15 cellular contexts compared by ENCODE assay signal in the genomic region with DNA sequence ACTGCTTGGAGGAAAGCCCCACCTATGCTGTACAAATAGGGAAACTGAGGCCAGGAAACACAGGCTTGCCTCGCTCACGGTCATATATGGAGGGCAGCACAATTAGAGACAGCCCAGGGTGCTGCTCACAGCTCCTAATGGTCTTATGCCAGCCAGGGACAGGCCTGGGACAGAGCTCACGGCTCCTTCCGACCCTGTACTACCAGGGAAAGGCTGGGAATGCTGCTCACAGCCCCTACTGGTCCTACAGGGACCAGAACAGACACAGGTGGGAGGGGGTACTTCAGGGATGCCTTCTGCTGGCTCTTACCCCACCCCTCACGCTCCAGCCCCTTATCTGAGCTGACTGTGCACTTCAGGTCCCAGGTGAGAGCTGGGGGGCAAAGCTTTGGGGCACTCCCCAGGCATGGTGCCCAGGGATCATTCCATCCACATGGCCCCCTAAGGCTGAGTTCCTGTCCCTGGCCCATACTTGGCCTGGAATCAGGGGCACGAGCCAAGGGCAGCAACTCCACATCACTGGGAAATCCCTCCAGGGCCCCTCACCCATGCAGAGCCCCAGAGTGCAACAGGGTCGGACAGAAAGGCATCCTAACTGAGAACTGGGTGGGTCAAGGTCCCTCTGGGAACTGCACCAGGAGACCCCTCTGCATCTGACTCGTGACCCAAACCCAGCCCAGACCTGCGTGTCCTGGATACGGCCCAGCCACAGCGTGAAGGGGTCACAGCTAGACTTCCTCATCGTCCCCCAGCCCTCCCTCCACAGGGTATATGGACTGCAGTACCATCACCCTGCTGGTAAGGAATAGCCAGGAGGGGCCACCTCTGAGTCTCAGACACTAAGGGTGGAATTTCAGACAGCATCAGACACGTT. TPM values are rescaled to one million over a fixed set of nuclear protein-coding genes. Genes with fewer than 3 reads are reported as not detected.
DNase-seq lines count a peak whose midpoint lies in the region; ATAC-seq and TF ChIP-seq lines count a peak whose summit lies in the region.
"Had no signal": no experiment of that assay in that cellular context is flagged by ENCODE, and none has a peak within 500 bp of the region (broad histone marks: within the 10 kb centered on the region; RNA-seq: fewer than 3 reads in every experiment).

No MANE protein-coding gene starts in this region.

- H2AK5ac ChIP-seq in neuronal stem cell (ENCODE audit: low read depth, low read length): peak overlapping the region; percentile 53

- H3K36me3 ChIP-seq in GM23338 (ENCODE audit: insufficient read depth) (no peaks in the 10 kb centered on the region), SK-N-SH (replicated peaks in 1 of 2; ENCODE audit: control insufficient read depth in 1 of 2, insufficient read depth in 2 of 2, low read length in 1 of 2) (peaks cover 3 to 26% of the 10 kb centered on the region in 2 experiments), endodermal cell (ENCODE audit: control insufficient read depth, insufficient read depth, low read length) (peaks cover 14% of the 10 kb centered on the region), neuronal stem cell (replicated peaks in 1 of 2; ENCODE audit: control insufficient read depth in 2 of 2, insufficient read depth in 2 of 2, low read length in 2 of 2) (peaks cover 22 to 32% of the 10 kb centered on the region in 2 donors)
- H3K36me3 ChIP-seq: BE2C, neutrophil had no signal

- no peak overlapping the region for H4K91ac ChIP-seq in neuronal stem cell (ENCODE audit: low read depth, low read length, poor library complexity)

- peak overlapping the region; percentile 41 for H3K18ac ChIP-seq in neuronal stem cell (ENCODE audit: low read length)

- TF ChIP-seq EP300 in SK-N-SH (IDR thresholded peaks at IDR 0.05; ENCODE audit: borderline replicate concordance in 1 of 2, low read depth in 1 of 2, low read length in 1 of 2): no peak

- no peak for TF ChIP-seq RAD21 in SK-N-SH (IDR thresholded peaks at IDR 0.05; ENCODE audit: low read length)

- H3K9ac ChIP-seq in SK-N-SH (no peak overlapping the region), endodermal cell (ENCODE audit: extremely low read depth, low read length, poor library complexity, severe bottlenecking) (no peak overlapping the region), neuronal stem cell (ENCODE audit: low read depth, low read length, poor library complexity) (peak overlapping the region; percentile 6)

- H2BK5ac ChIP-seq in neuronal stem cell (ENCODE audit: low read length): no peak overlapping the region

- H3K4me1 Mint-ChIP-seq in GM23338 (peaks cover 26% of the 10 kb centered on the region), endodermal cell (peaks cover 20% of the 10 kb centered on the region)

- H2BK15ac ChIP-seq in neuronal stem cell (ENCODE audit: low read length): peak overlapping the region; percentile 6

- H3K4me3 Mint-ChIP-seq in GM23338 (no peak overlapping the region), endodermal cell (no peak overlapping the region)
- H3K4me3 Mint-ChIP-seq: activated T-cell treated with anti-CD3 and anti-CD28 coated beads, Interleukin-2, amount 50 U/mL, for 72 hours; mesothelial cell of epicardium; T-helper 17 cell had no signal

- peaks cover 5% of the 10 kb centered on the region; the same call in 1 of the 2 replicates for H4K20me1 ChIP-seq in GM23338 (replicated peaks; ENCODE audit: insufficient read depth)
- H4K20me1 ChIP-seq in SK-N-SH (ENCODE audit: insufficient read depth): peaks cover 68% of the 10 kb centered on the region

- H3K9me3 ChIP-seq in SK-N-SH (no peaks in the 10 kb centered on the region), endodermal cell (ENCODE audit: control insufficient read depth, low read length) (no peaks in the 10 kb centered on the region), neuronal stem cell (replicated peaks in 1 of 2; ENCODE audit: control insufficient read depth in 2 of 2, insufficient read depth in 1 of 2, low read depth in 1 of 2, low read length in 2 of 2) (no peaks in the 10 kb centered on the region)
- H3K9me3 ChIP-seq: BE2C, body of pancreas, neutrophil had no signal

- ATAC-seq in GM23338 (peak; percentile 35), GM18502 (IDR thresholded peaks at IDR 0.05; ENCODE audit: poor library complexity, unreplicated experiment) (no peak), foreskin keratinocyte (no peak)

- H3K9me2 ChIP-seq in GM23338 (ENCODE audit: insufficient read depth) (no peaks in the 10 kb centered on the region), SK-N-SH (no peaks in the 10 kb centered on the region)

- peaks cover 3% of the 10 kb centered on the region; the same call in 2 of the 3 replicates for H3K36me3 Mint-ChIP-seq in GM23338 (ENCODE audit: low read depth)
- H3K36me3 Mint-ChIP-seq in endodermal cell (ENCODE audit: low read depth): peaks cover 6% of the 10 kb centered on the region

- no peak overlapping the region for H4K8ac ChIP-seq in neuronal stem cell (ENCODE audit: low read depth, low read length)

- peaks cover 15% of the 10 kb centered on the region for H3K27me3 Mint-ChIP-seq in GM23338 (ENCODE audit: insufficient read depth, low read depth, poor library complexity)
- H3K27me3 Mint-ChIP-seq in endodermal cell (ENCODE audit: insufficient read depth): no peaks in the 10 kb centered on the region

- no peak overlapping the region for H3K23ac ChIP-seq in neuronal stem cell (ENCODE audit: low read depth, low read length, poor library complexity)

- H3K4me3 ChIP-seq in GM23338 (no peak overlapping the region), SK-N-SH (ENCODE audit: low read depth in 2 of 2, low read length in 1 of 2) (no peak overlapping the region), endodermal cell (ENCODE audit: low read length) (no peak overlapping the region), neuronal stem cell (ENCODE audit: low read length in 2 of 2) (no peak overlapping the region)
- H3K4me3 ChIP-seq: body of pancreas, GM12878 had no signal

- WGBS in SK-N-SH (ENCODE audit: low lambda C conversion rate): 96% methylated on average over 4 of the region's 13 CpGs
- 92 to 94% methylated on average over 9 to 13 of the region's 13 CpGs for WGBS in endodermal cell (ENCODE audit: insufficient coverage in 1 of 2, insufficient read length in 1 of 2), 2 experiments
- no CpG with 5 or more reads among the region's 13 CpGs for WGBS in neuronal stem cell (ENCODE audit: extremely low coverage in 2 of 2, insufficient read length in 2 of 2, insufficient replicate concordance in 1 of 2), 2 donors

- H3K27me3 ChIP-seq in GM23338 (ENCODE audit: insufficient read depth) (no peaks in the 10 kb centered on the region), SK-N-SH (ENCODE audit: insufficient read depth) (no peaks in the 10 kb centered on the region), endodermal cell (ENCODE audit: control insufficient read depth, insufficient read depth, low read length, poor library complexity, severe bottlenecking) (no peaks in the 10 kb centered on the region), neuronal stem cell (ENCODE audit: control insufficient read depth in 3 of 3, insufficient read depth in 3 of 3, low read depth in 1 of 3, low read length in 3 of 3) (no peaks in the 10 kb centered on the region), foreskin keratinocyte (no peaks in the 10 kb centered on the region)
- H3K27me3 ChIP-seq: body of pancreas had no signal

- H3K27ac ChIP-seq in GM23338 (ENCODE audit: low read depth) (no peak overlapping the region), SK-N-SH (ENCODE audit: low read depth in 2 of 2, low read length in 1 of 2) (no peak overlapping the region), endodermal cell (ENCODE audit: low read depth, low read length) (no peak overlapping the region), neuronal stem cell (replicated peaks; ENCODE audit: low read length) (no peak overlapping the region), foreskin keratinocyte (no peak overlapping the region)
- H3K27ac ChIP-seq: body of pancreas, neutrophil had no signal

- peaks cover 4% of the 10 kb centered on the region; the same call in 1 of the 2 replicates for H3K79me2 ChIP-seq in GM23338 (replicated peaks; ENCODE audit: insufficient read depth)
- H3K79me2 ChIP-seq in SK-N-SH (ENCODE audit: insufficient read depth): peaks cover 53% of the 10 kb centered on the region

- CTCF ChIA-PET in SK-N-SH (lab: Yijun Ruan, JAX): interaction anchor here (0.5 to 21.2 kb wide), 39 partner anchors 8 to 656 kb away, joined by 3 to 793 read pairs (median 4); partner anchors contain the start of genes AXIN1, HBM, HBQ1 and MPG

- no peak overlapping the region for H2BK120ac ChIP-seq in neuronal stem cell (ENCODE audit: low read depth, low read length)

- H3K4me2 ChIP-seq in GM23338: no peak overlapping the region
- 0 out of 2 replicates have a peak overlapping the region, but pooled peaks have one; percentile 5 for H3K4me2 ChIP-seq in SK-N-SH
- H3K4me2 ChIP-seq in neuronal stem cell (ENCODE audit: insufficient read depth, low read length, poor library complexity, severe bottlenecking): no peak overlapping the region

- no peak overlapping the region for H2AFZ ChIP-seq in GM23338
- no peak overlapping the region for H2AFZ ChIP-seq in SK-N-SH (ENCODE audit: low read depth)
- no peak overlapping the region for H2AFZ ChIP-seq in neuronal stem cell (ENCODE audit: low read length)

- H3K79me1 ChIP-seq in neuronal stem cell (ENCODE audit: low read depth, low read length): peaks cover 3% of the 10 kb centered on the region

- no peak for DNase-seq in GM23338 (ENCODE audit: low spot score)
- DNase-seq in SK-N-SH: peak; percentile 22
- DNase-seq in endodermal cell: no peak
- no peak for DNase-seq in neuronal stem cell (ENCODE audit: low spot score)
- DNase-seq in DMS153 (lab: John Stamatoyannopoulos, UW): no peak
- DNase-seq in NCI-H69 (lab: John Stamatoyannopoulos, UW): no peak
- DNase-seq in foreskin keratinocyte: no peak

- H3K14ac ChIP-seq in neuronal stem cell (ENCODE audit: low read length): peak overlapping the region; percentile 11

- H3K9me3 Mint-ChIP-seq in GM23338 (no peaks in the 10 kb centered on the region), endodermal cell (no peaks in the 10 kb centered on the region)
- H3K9me3 Mint-ChIP-seq: activated T-cell treated with anti-CD3 and anti-CD28 coated beads, Interleukin-2, amount 50 U/mL, for 72 hours; mesothelial cell of epicardium had no signal

- H3K4me1 ChIP-seq in GM23338 (ENCODE audit: insufficient read depth): peaks cover 12% of the 10 kb centered on the region
- peaks cover 0 to 4% of the 10 kb centered on the region in 2 experiments; a peak in 2 of 4 replicates for H3K4me1 ChIP-seq in SK-N-SH (ENCODE audit: control insufficient read depth in 1 of 2, insufficient read depth in 2 of 2, low read depth in 1 of 2, low read length in 1 of 2)
- peaks cover 12% of the 10 kb centered on the region for H3K4me1 ChIP-seq in endodermal cell (ENCODE audit: control insufficient read depth, insufficient read depth, low read length)
- peaks cover 22 to 35% of the 10 kb centered on the region in 2 donors for H3K4me1 ChIP-seq in neuronal stem cell (ENCODE audit: control insufficient read depth in 2 of 2, insufficient read depth in 1 of 2, low read depth in 1 of 2, low read length in 2 of 2)
- no peaks in the 10 kb centered on the region for H3K4me1 ChIP-seq in foreskin keratinocyte
- H3K4me1 ChIP-seq: BE2C had no signal

- no peak overlapping the region for H2BK12ac ChIP-seq in neuronal stem cell (ENCODE audit: low read length)

- POLR2A ChIA-PET in SK-N-SH (lab: Yijun Ruan, JAX): interaction anchor here (0.5 to 0.6 kb wide), 2 partner anchors 11 to 242 kb away, joined by 3 to 4 read pairs; no protein-coding TSS in a partner anchor

- no peak overlapping the region for H3K4ac ChIP-seq in neuronal stem cell (ENCODE audit: low read length)

- H3F3A ChIP-seq in GM23338 (replicated peaks; ENCODE audit: low read depth): no peaks in the 10 kb centered on the region; the same call in 1 of the 2 replicates
- no peaks in the 10 kb centered on the region for H3F3A ChIP-seq in SK-N-SH (replicated peaks; ENCODE audit: insufficient read depth)

- TF ChIP-seq CTCF in GM23338 (conservative IDR thresholded peaks at IDR 0.05; ENCODE audit: low read depth in 2 of 2): no peak
- no peak for TF ChIP-seq CTCF in SK-N-SH (IDR thresholded peaks at IDR 0.05)
- no peak for TF ChIP-seq CTCF in endodermal cell (conservative IDR thresholded peaks at IDR 0.05)
- no peak for TF ChIP-seq CTCF in foreskin keratinocyte (conservative IDR thresholded peaks at IDR 0.05)

- H3K27ac Mint-ChIP-seq in GM23338 (no peak overlapping the region), endodermal cell (peak overlapping the region; percentile 13)
- H3K27ac Mint-ChIP-seq: activated T-cell treated with anti-CD3 and anti-CD28 coated beads, Interleukin-2, amount 50 U/mL, for 72 hours; T-helper 17 cell had no signal

RNA-seq across cellular contexts. Expression of gene RHBDF1, which starts 5.9 kb away (rescaled TPM):
- 15.3 and 24.5 TPM in 2 replicates for total RNA-seq in GM23338 (2014; rRNA removed; shearing (Covaris generic))
- polyA plus RNA-seq in GM23338 (2016; fragmentation: Nextera tagmentation; extraction: Ambion mirVana): 22.1 and 22.6 TPM in 2 replicates
- 49.1 and 54.1 TPM in 2 replicates for polyA plus RNA-seq in SK-N-SH (2012; rRNA removed)
- polyA plus RNA-seq in SK-N-SH (2012; cell fraction: cytosol; rRNA removed): 13.4 and 21.3 TPM in 2 replicates
- 312 and 381 TPM in 2 replicates for polyA plus RNA-seq in SK-N-SH (2012; cell fraction: nucleus; rRNA removed)
- 10 to 100 TPM; 70.7 to 76.4 TPM for total RNA-seq in endodermal cell
- 44.3 TPM for polyA plus RNA-seq in endodermal cell (2013, experiment 1 of 2)
- 38.2 TPM for polyA plus RNA-seq in endodermal cell (2013, experiment 2 of 2)
- polyA plus RNA-seq in neuronal stem cell (2013, experiment 1 of 2): 30.6 TPM
- polyA plus RNA-seq in neuronal stem cell (2013, experiment 2 of 2): 27.2 TPM
- 20.3 and 27.5 TPM in 2 replicates for total RNA-seq in foreskin keratinocyte
- polyA plus RNA-seq in foreskin keratinocyte: 27.0 and 32.0 TPM in 2 replicates

RNA-seq across cellular contexts. Expression of gene MPG, which starts 11.5 kb away (rescaled TPM):
- total RNA-seq in GM23338 (2014; rRNA removed; shearing (Covaris generic)): 57.8 and 91.1 TPM in 2 replicates
- polyA plus RNA-seq in GM23338 (2016; fragmentation: Nextera tagmentation; extraction: Ambion mirVana) (38.0 and 39.2 TPM in 2 replicates), SK-N-SH (2012; rRNA removed) (93.3 and 98.3 TPM in 2 replicates), foreskin keratinocyte (76.2 and 105 TPM in 2 replicates)
- polyA plus RNA-seq in SK-N-SH (2012; cell fraction: cytosol; rRNA removed): 46.5 and 72.7 TPM in 2 replicates
- polyA plus RNA-seq in SK-N-SH (2012; cell fraction: nucleus; rRNA removed): 42.9 and 60.4 TPM in 2 replicates
- total RNA-seq in endodermal cell (10 to 100 TPM; 59.9 to 62.2 TPM), foreskin keratinocyte (64.5 and 77.7 TPM in 2 replicates)
- polyA plus RNA-seq in endodermal cell (2013, experiment 1 of 2): 46.4 TPM
- polyA plus RNA-seq in endodermal cell (2013, experiment 2 of 2): 43.3 TPM
- polyA plus RNA-seq in neuronal stem cell (2013, experiment 1 of 2): 53.1 TPM
- 52.7 TPM for polyA plus RNA-seq in neuronal stem cell (2013, experiment 2 of 2)

RNA-seq across cellular contexts. Expression of gene SNRNP25, which starts 12.9 kb away (rescaled TPM):
- 31.2 and 34.4 TPM in 2 replicates for total RNA-seq in GM23338 (2014; rRNA removed; shearing (Covaris generic))
- 79.5 and 81.6 TPM in 2 replicates for polyA plus RNA-seq in GM23338 (2016; fragmentation: Nextera tagmentation; extraction: Ambion mirVana)
- polyA plus RNA-seq in SK-N-SH (2012; rRNA removed): 61.9 and 73.4 TPM in 2 replicates
- 64.6 and 70.4 TPM in 2 replicates for polyA plus RNA-seq in SK-N-SH (2012; cell fraction: cytosol; rRNA removed)
- polyA plus RNA-seq in SK-N-SH (2012; cell fraction: nucleus; rRNA removed): 26.6 and 34.7 TPM in 2 replicates
- 10 to 100 TPM; 54.2 to 66.4 TPM for total RNA-seq in endodermal cell
- polyA plus RNA-seq in endodermal cell (2013, experiment 1 of 2): 66.3 TPM
- 62.0 TPM for polyA plus RNA-seq in endodermal cell (2013, experiment 2 of 2)
- polyA plus RNA-seq in neuronal stem cell (2013, experiment 1 of 2): 41.3 TPM
- polyA plus RNA-seq in neuronal stem cell (2013, experiment 2 of 2): 39.6 TPM
- 46.4 and 67.2 TPM in 2 replicates for total RNA-seq in foreskin keratinocyte
- 70.7 and 98.1 TPM in 2 replicates for polyA plus RNA-seq in foreskin keratinocyte

RNA-seq across cellular contexts. Expression of gene POLR3K, which starts 13.1 kb away (rescaled TPM):
- 11.7 and 17.8 TPM in 2 replicates for total RNA-seq in GM23338 (2014; rRNA removed; shearing (Covaris generic))
- polyA plus RNA-seq in GM23338 (2016; fragmentation: Nextera tagmentation; extraction: Ambion mirVana): 58.5 and 60.0 TPM in 2 replicates
- polyA plus RNA-seq in SK-N-SH (2012; rRNA removed): 43.0 and 54.5 TPM in 2 replicates
- polyA plus RNA-seq in SK-N-SH (2012; cell fraction: cytosol; rRNA removed): 41.7 and 43.1 TPM in 2 replicates
- polyA plus RNA-seq in SK-N-SH (2012; cell fraction: nucleus; rRNA removed): 15.9 and 21.8 TPM in 2 replicates
- total RNA-seq in endodermal cell: 10 to 100 TPM; 31.1 to 35.8 TPM
- 18.0 TPM for polyA plus RNA-seq in endodermal cell (2013, experiment 1 of 2)
- polyA plus RNA-seq in endodermal cell (2013, experiment 2 of 2): 16.7 TPM
- 26.4 TPM for polyA plus RNA-seq in neuronal stem cell (2013, experiment 1 of 2)
- 26.4 TPM for polyA plus RNA-seq in neuronal stem cell (2013, experiment 2 of 2)
- 10.7 and 16.2 TPM in 2 replicates for total RNA-seq in foreskin keratinocyte
- 30.2 and 35.2 TPM in 2 replicates for polyA plus RNA-seq in foreskin keratinocyte
